1 cellular context compared by ENCODE assay signal in genomic region chr11:67291481-67292381, GRCh38.
TF ChIP-seq lines count a peak whose summit lies in the region.

No MANE protein-coding gene starts in this region.

TF ChIP-seq in IMR-90, 13 proteins besides CTCF, POLR2A, EP300 and RAD21:
- TF ChIP-seq MAZ (IDR thresholded peaks at IDR 0.05; ENCODE audit: borderline replicate concordance, low read depth, low read length) (no peak), CEBPB (IDR thresholded peaks at IDR 0.05; ENCODE audit: low read depth, low read length) (no peak), RCOR1 (IDR thresholded peaks at IDR 0.05; ENCODE audit: insufficient replicate concordance, low read length) (no peak), NFE2L2 (IDR thresholded peaks at IDR 0.05; ENCODE audit: low read depth, low read length) (no peak), SMC3 (IDR thresholded peaks at IDR 0.05; ENCODE audit: low read depth, low read length) (no peak), RFX5 (IDR thresholded peaks at IDR 0.05; ENCODE audit: low read depth, low read length) (no peak), USF2 (IDR thresholded peaks at IDR 0.05; ENCODE audit: low read depth, low read length) (no peak), BHLHE40 (IDR thresholded peaks at IDR 0.05; ENCODE audit: low read depth, low read length) (no peak), ELK1 (IDR thresholded peaks at IDR 0.05; ENCODE audit: borderline replicate concordance, low read depth, low read length) (no peak), CHD1 (IDR thresholded peaks at IDR 0.05; ENCODE audit: low read depth, low read length) (no peak), MXI1 (IDR thresholded peaks at IDR 0.05; ENCODE audit: borderline replicate concordance, low read depth, low read length) (no peak), FOS (IDR thresholded peaks at IDR 0.05; ENCODE audit: low read depth, low read length) (no peak), MAFK (IDR thresholded peaks at IDR 0.05; ENCODE audit: low read depth, low read length) (no peak)
